ENCODE assay signal across 1 cellular context in genomic region chr17:50918933-50919296, GRCh38.
TF ChIP-seq lines count a peak whose summit lies in the region.

No MANE protein-coding gene starts in this region.

TF ChIP-seq in HEK293, 187 proteins besides CTCF, POLR2A, EP300 and RAD21 (continued from another document):
- TF ChIP-seq KLF17 (tag by site-specific recombination; IDR thresholded peaks at IDR 0.05): 0 out of 2 replicates have a peak, but pooled peaks have one; percentile 36
- peak; percentile 89 for TF ChIP-seq EGR2 (tag by site-specific recombination; IDR thresholded peaks at IDR 0.05; ENCODE audit: low read depth)
- no peak for TF ChIP-seq HOXD13 (CRISPR knock-in tag; IDR thresholded peaks at IDR 0.05; ENCODE audit: borderline replicate concordance)
- TF ChIP-seq ZNF302 (tag by site-specific recombination; IDR thresholded peaks at IDR 0.05; ENCODE audit: low read depth): no peak
- no peak for TF ChIP-seq ZNF18 (tag by site-specific recombination; IDR thresholded peaks at IDR 0.05)
- no peak for TF ChIP-seq ZBTB21 (tag by site-specific recombination; IDR thresholded peaks at IDR 0.05)
- no peak for TF ChIP-seq HIC1 (tag by site-specific recombination; IDR thresholded peaks at IDR 0.05)
- TF ChIP-seq ZNF146 (tag by site-specific recombination; IDR thresholded peaks at IDR 0.05): no peak
